8 cellular contexts compared by ENCODE assay signal in the genomic region with DNA sequence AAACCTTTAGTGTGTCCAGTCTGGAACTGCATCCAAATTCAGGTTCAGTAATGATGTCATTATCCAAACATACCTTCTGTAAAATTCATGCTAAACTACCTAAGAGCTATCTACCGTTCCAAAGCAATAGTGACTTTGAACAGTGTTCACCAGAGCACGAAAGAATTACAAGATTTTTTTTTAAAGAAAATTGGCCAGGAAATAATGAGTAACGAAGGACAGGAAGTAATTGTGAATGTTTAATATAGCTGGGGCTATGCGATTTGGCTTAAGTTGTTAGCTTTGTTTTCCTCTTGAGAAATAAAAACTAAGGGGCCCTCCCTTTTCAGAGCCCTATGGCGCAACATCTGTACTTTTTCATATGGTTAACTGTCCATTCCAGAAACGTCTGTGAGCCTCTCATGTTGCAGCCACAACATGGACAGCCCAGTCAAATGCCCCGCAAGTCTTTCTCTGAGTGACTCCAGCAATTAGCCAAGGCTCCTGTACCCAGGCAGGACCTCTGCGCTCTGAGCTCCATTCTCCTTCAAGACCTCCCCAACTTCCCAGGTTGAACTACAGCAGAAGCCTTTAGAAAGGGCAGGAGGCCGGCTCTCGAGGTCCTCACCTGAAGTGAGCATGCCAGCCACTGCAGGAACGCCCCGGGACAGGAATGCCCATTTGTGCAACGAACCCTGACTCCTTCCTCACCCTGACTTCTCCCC. TPM values are rescaled to one million over a fixed set of nuclear protein-coding genes. Genes with fewer than 3 reads are reported as not detected.
A peak's percentile ranks its signal among the peaks of the same experiment; 100 is the strongest.
DNase-seq lines count a peak whose midpoint lies in the region; ATAC-seq and TF ChIP-seq lines count a peak whose summit lies in the region.

No MANE protein-coding gene starts in this region.

- TF ChIP-seq POLR2A in body of pancreas (IDR thresholded peaks at IDR 0.05): no peak

- H3K4me3 Mint-ChIP-seq in immature natural killer cell: peak overlapping the region; percentile 94 to 100 (median 98)
- H3K4me3 Mint-ChIP-seq in stimulated activated naive B cell treated with anti-CD40 and anti-IgM and Interleukin-4, amounts not matched to agents 10 μg/mL and 1 μg/mL and 100 μg/mL, for 72 hours: peak overlapping the region; percentile 98 to 99

- TF ChIP-seq CTCF in body of pancreas (IDR thresholded peaks at IDR 0.05): no peak

- H3K27ac Mint-ChIP-seq in immature natural killer cell: peak overlapping the region; percentile 83 to 98 (median 92)
- peak overlapping the region; percentile 96 for H3K27ac Mint-ChIP-seq in stimulated activated naive B cell treated with anti-CD40 and anti-IgM and Interleukin-4, amounts not matched to agents 10 μg/mL and 1 μg/mL and 100 μg/mL, for 72 hours

- peak overlapping the region; percentile 75 to 88 (median 82) for H3K27ac ChIP-seq in body of pancreas

- peaks cover 55 to 69% of the 10 kb centered on the region in 2 donors for H3K4me1 Mint-ChIP-seq in immature natural killer cell
- peaks cover 17 to 28% of the 10 kb centered on the region in 2 donors for H3K4me1 Mint-ChIP-seq in stimulated activated naive B cell treated with anti-CD40 and anti-IgM and Interleukin-4, amounts not matched to agents 10 μg/mL and 1 μg/mL and 100 μg/mL, for 72 hours

- DNase-seq in AML-193 (lab: John Stamatoyannopoulos, UW) (peak; percentile 86 to 87), LHCN-M2 (ENCODE audit: low read depth) (peak; percentile 78), body of pancreas (peak in 1 of 4 donors; percentile 36), immature natural killer cell (peak in 2 of 3 donors; percentile 17 to 36), NCI-H82 treated with DMSO at 0.1 percent for 48 hours (lab: John Stamatoyannopoulos, UW; ENCODE audit: unreplicated experiment) (no peak), NCI-H345 (lab: John Stamatoyannopoulos, UW) (no peak)
- DNase-seq in stimulated activated naive B cell treated with anti-CD40 and anti-IgM and Interleukin-4, amounts not matched to agents 10 μg/mL and 1 μg/mL and 100 μg/mL, for 72 hours: no peak

- H3K4me1 ChIP-seq in body of pancreas: peaks cover 16% of the 10 kb centered on the region

- H3K9me3 Mint-ChIP-seq in immature natural killer cell: peaks cover 0 to 5% (median 4%) of the 10 kb centered on the region in 6 donors
- H3K9me3 Mint-ChIP-seq in stimulated activated naive B cell treated with anti-CD40 and anti-IgM and Interleukin-4, amounts not matched to agents 10 μg/mL and 1 μg/mL and 100 μg/mL, for 72 hours: peaks cover 4% of the 10 kb centered on the region in 2 donors

- intact Hi-C loops in body of pancreas (cut with DNase I): no loop called here

- 17 to 19% methylated on average over 11 to 13 of the region's 13 CpGs for WGBS in body of pancreas, 2 donors

- peaks cover 3 to 10% (median 4%) of the 10 kb centered on the region in 3 donors for H3K36me3 Mint-ChIP-seq in immature natural killer cell
- peaks cover 0 to 4% of the 10 kb centered on the region in 2 donors for H3K36me3 Mint-ChIP-seq in stimulated activated naive B cell treated with anti-CD40 and anti-IgM and Interleukin-4, amounts not matched to agents 10 μg/mL and 1 μg/mL and 100 μg/mL, for 72 hours

- ATAC-seq in GM19452 (IDR thresholded peaks at IDR 0.05; ENCODE audit: unreplicated experiment): peak; percentile 22
- ATAC-seq in body of pancreas: peak; percentile 58
- peak; percentile 8 to 14 for ATAC-seq in stimulated activated naive B cell treated with anti-CD40 and anti-IgM and Interleukin-4, amounts not matched to agents 10 μg/mL and 1 μg/mL and 100 μg/mL, for 72 hours (replicated peaks)

- no peaks in the 10 kb centered on the region for H3K9me3 ChIP-seq in body of pancreas

- peak overlapping the region; percentile 65 to 81 for H3K4me3 ChIP-seq in body of pancreas

- H3K27me3 ChIP-seq in body of pancreas: no peaks in the 10 kb centered on the region

- H3K27me3 Mint-ChIP-seq in immature natural killer cell (ENCODE audit: low read depth in 3 of 3): peaks cover 0 to 9% (median 6%) of the 10 kb centered on the region in 3 donors
- no peaks in the 10 kb centered on the region for H3K27me3 Mint-ChIP-seq in stimulated activated naive B cell treated with anti-CD40 and anti-IgM and Interleukin-4, amounts not matched to agents 10 μg/mL and 1 μg/mL and 100 μg/mL, for 72 hours

- H3K36me3 ChIP-seq in body of pancreas (replicated peaks in 1 of 2; ENCODE audit: insufficient read depth in 1 of 2, low read depth in 2 of 2): no peaks in the 10 kb centered on the region

RNA-seq across cellular contexts. Expression of gene FAS, which starts 0.6 kb away (rescaled TPM):
- total RNA-seq in LHCN-M2 (2014; rRNA removed) (55.0 and 55.7 TPM in 2 replicates), body of pancreas (10 to 100 TPM; 13.7 to 22.1 TPM)
- 13.9 TPM for polyA plus RNA-seq in LHCN-M2 (2012)
- polyA plus RNA-seq in immature natural killer cell: 10 to 100 TPM in 2 of 3 donors, 1 to 10 TPM in 1; 9.7 to 14.3 (median 11.1) TPM

RNA-seq across cellular contexts. Expression of gene ACTA2, which starts 37.4 kb away (rescaled TPM):
- total RNA-seq in LHCN-M2 (2014; rRNA removed) (105 and 119 TPM in 2 replicates), body of pancreas (100 to 1,000 TPM in 1 of 2 donors, 10 to 100 TPM in 1; 41.5 to 136 TPM)
- polyA plus RNA-seq in LHCN-M2 (2012): 236 TPM
- polyA plus RNA-seq in immature natural killer cell: 10 to 100 TPM in 2 of 3 donors, 1 to 10 TPM in 1; 6.9 to 36.2 (median 12.6) TPM

Comparison
In these comparisons a context has a peak if more than half of its experiments do, and no peak if none do; other contexts are left out.
1. DNase-seq: peak in AML-193 (2 of 2), LHCN-M2 (single experiment) and immature natural killer cell (2 of 3); none in stimulated activated naive B cell treated with anti-CD40 and anti-IgM and Interleukin-4, amounts not matched to agents 10 μg/mL and 1 μg/mL and 100 μg/mL, for 72 hours (single experiment), NCI-H82 treated with DMSO at 0.1 percent for 48 hours (single experiment) and NCI-H345 (single experiment).
2. Peak in every context shown above with its lines, with median percentiles within 50 percentile points of each other: ATAC-seq.